In the genomic region with DNA sequence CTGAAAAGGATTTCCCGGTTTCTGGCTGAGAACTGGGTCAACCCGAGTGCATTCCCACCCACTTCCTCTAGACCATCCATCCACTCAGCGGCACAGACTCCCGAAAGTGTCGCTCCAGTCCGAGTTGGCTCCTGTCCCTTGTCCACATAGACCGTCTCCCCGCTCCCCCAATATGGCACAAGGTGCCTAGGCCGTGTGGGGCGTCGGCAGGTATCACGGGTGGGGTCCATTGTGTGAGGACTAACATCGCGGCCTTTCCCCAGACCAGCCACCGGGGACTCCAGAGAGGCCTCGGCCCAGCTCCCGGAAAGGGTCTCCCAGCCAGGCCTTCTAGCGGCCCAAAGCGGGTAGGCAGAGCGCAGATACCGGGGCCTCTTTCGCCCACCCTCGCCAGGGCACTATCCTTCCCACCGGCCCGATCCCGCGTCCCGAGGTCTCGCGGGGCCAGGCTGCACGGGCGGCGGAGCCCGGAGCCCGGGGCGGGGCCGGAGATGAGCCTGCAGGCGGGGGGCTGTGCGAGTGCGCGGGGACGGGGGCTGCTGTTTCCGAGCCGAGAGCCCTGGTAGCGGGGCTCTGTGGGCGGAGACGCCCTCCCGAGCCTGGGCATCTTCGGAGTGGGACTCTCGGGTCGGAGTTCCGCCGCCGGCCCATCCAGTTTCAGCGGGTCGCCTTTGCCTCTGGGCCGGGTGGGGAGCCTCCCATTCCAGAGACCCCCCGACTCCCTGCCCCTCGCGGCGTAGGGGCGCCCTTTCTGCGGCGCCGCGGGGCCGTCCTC, we compare ENCODE assay signal across 8 cellular contexts. TPM values are rescaled to one million over a fixed set of nuclear protein-coding genes. Genes with fewer than 3 reads are reported as not detected.
A peak's percentile ranks its signal among the peaks of the same experiment; 100 is the strongest.
DNase-seq lines count a peak whose midpoint lies in the region; ATAC-seq and TF ChIP-seq lines count a peak whose summit lies in the region.

No MANE protein-coding gene starts in this region.

- H3K27ac Mint-ChIP-seq in IgD-negative memory B cell, result no peak overlapping the region
- H3K27ac Mint-ChIP-seq in activated naive CD8-positive, alpha-beta T cell treated with anti-CD3 and anti-CD28 coated beads, Interleukin-2, amount 10 ng/mL, durations not matched to agents 7 days and 5 days, result peak overlapping the region; percentile 84

- peak; percentile 69 for TF ChIP-seq POLR2A in GM18505 (IDR thresholded peaks at IDR 0.05; ENCODE audit: borderline replicate concordance, extremely low read depth, insufficient read depth, insufficient read length)

- H3K27ac ChIP-seq in RWPE1, result peak overlapping the region; percentile 75
- peak overlapping the region; percentile 87 for H3K27ac ChIP-seq in osteoblast (ENCODE audit: low read depth, low read length)

- peak overlapping the region; percentile 98 for H3K4me2 ChIP-seq in osteoblast (ENCODE audit: insufficient read depth, low read length)

- no peaks in the 10 kb centered on the region for H3K36me3 ChIP-seq in osteoblast (ENCODE audit: insufficient read depth, low read length)

- POLR2A ChIA-PET in RWPE1 (lab: Yijun Ruan, JAX; ENCODE audit: low non-redundant PET), result no interaction called here
- POLR2A ChIA-PET in activated naive CD8-positive, alpha-beta T cell treated with anti-CD3 and anti-CD28 coated beads, Interleukin-2, amount 10 ng/mL, durations not matched to agents 7 days and 5 days (lab: Charles Lee), result interaction anchor here (0.6 to 0.9 kb wide), 2 partner anchors 23 to 638 kb away, joined by 3 to 4 read pairs; no protein-coding TSS in a partner anchor

- TF ChIP-seq CTCF in RWPE1 (conservative IDR thresholded peaks at IDR 0.05; ENCODE audit: low read depth) (peak; percentile 23; the same call in 1 of the 2 replicates), osteoblast (IDR thresholded peaks at IDR 0.05; ENCODE audit: extremely low read depth, low read depth, low read length) (no peak)

- peak overlapping the region; percentile 90 for H3K4me3 ChIP-seq in osteoblast (ENCODE audit: insufficient read depth, low read length)

- DNase-seq in A172 (ENCODE audit: low spot score) (peak; percentile 57), RWPE1 (ENCODE audit: low spot score) (peak; percentile 80), glomerular visceral epithelial cell (ENCODE audit: extremely low spot score) (peak; percentile 44), osteoblast (ENCODE audit: insufficient read length, low spot score, missing footprints) (peak; percentile 98)
- DNase-seq in activated naive CD8-positive, alpha-beta T cell treated with anti-CD3 and anti-CD28 coated beads, Interleukin-2, amount 10 ng/mL, durations not matched to agents 7 days and 5 days, result peak; percentile 83

- H3K4me3 Mint-ChIP-seq in IgD-negative memory B cell, result peak overlapping the region; percentile 63 to 91 (median 86)
- peak overlapping the region; percentile 88 for H3K4me3 Mint-ChIP-seq in activated naive CD8-positive, alpha-beta T cell treated with anti-CD3 and anti-CD28 coated beads, Interleukin-2, amount 10 ng/mL, durations not matched to agents 7 days and 5 days

- ATAC-seq in GM18505 (IDR thresholded peaks at IDR 0.05; ENCODE audit: unreplicated experiment) (peak; percentile 55), GM21528 (IDR thresholded peaks at IDR 0.05; ENCODE audit: low FRiP score, unreplicated experiment) (no peak)
- peak; percentile 97 for ATAC-seq in activated naive CD8-positive, alpha-beta T cell treated with anti-CD3 and anti-CD28 coated beads, Interleukin-2, amount 10 ng/mL, durations not matched to agents 7 days and 5 days (ENCODE audit: low read depth)

- H3K9me3 Mint-ChIP-seq in IgD-negative memory B cell, result no peaks in the 10 kb centered on the region
- H3K9me3 Mint-ChIP-seq in activated naive CD8-positive, alpha-beta T cell treated with anti-CD3 and anti-CD28 coated beads, Interleukin-2, amount 10 ng/mL, durations not matched to agents 7 days and 5 days, result no peaks in the 10 kb centered on the region

- peaks cover 15% of the 10 kb centered on the region for H3K4me1 ChIP-seq in osteoblast (ENCODE audit: insufficient read depth, low read length)

- peak overlapping the region; percentile 94 for H2AFZ ChIP-seq in osteoblast (ENCODE audit: low read length)

- no peaks in the 10 kb centered on the region for H3K27me3 ChIP-seq in osteoblast (ENCODE audit: insufficient read depth, low read length)

- no peaks in the 10 kb centered on the region for H3K9me3 ChIP-seq in osteoblast (ENCODE audit: low read depth, low read length)

- H4K20me1 ChIP-seq in osteoblast (ENCODE audit: insufficient read depth, low read length), result no peaks in the 10 kb centered on the region

- CTCF ChIA-PET in RWPE1 (lab: Yijun Ruan, JAX), result interaction anchor here (0.5 to 0.9 kb wide), 2 partner anchors 341 to 948 kb away, joined by 3 read pairs; no protein-coding TSS in a partner anchor

- no peaks in the 10 kb centered on the region for H3K79me2 ChIP-seq in osteoblast (ENCODE audit: insufficient read depth, low read length)

- peaks cover 0 to 7% (median 6%) of the 10 kb centered on the region in 3 donors for H3K4me1 Mint-ChIP-seq in IgD-negative memory B cell
- peaks cover 22% of the 10 kb centered on the region for H3K4me1 Mint-ChIP-seq in activated naive CD8-positive, alpha-beta T cell treated with anti-CD3 and anti-CD28 coated beads, Interleukin-2, amount 10 ng/mL, durations not matched to agents 7 days and 5 days

- no peaks in the 10 kb centered on the region for H3K36me3 Mint-ChIP-seq in IgD-negative memory B cell
- no peaks in the 10 kb centered on the region for H3K36me3 Mint-ChIP-seq in activated naive CD8-positive, alpha-beta T cell treated with anti-CD3 and anti-CD28 coated beads, Interleukin-2, amount 10 ng/mL, durations not matched to agents 7 days and 5 days

- H3K27me3 Mint-ChIP-seq in IgD-negative memory B cell, result peaks cover 2% of the 10 kb centered on the region
- H3K27me3 Mint-ChIP-seq in activated naive CD8-positive, alpha-beta T cell treated with anti-CD3 and anti-CD28 coated beads, Interleukin-2, amount 10 ng/mL, durations not matched to agents 7 days and 5 days, result peaks cover 2% of the 10 kb centered on the region

RNA-seq across cellular contexts. Expression of a gene that starts 21.1 kb away (rescaled TPM):
- total RNA-seq in A172 (2014; rRNA removed; shearing (Covaris generic)), result 387 and 394 TPM in 2 replicates
- polyA plus RNA-seq in IgD-negative memory B cell, result 1.8 TPM
- total RNA-seq in activated naive CD8-positive, alpha-beta T cell treated with anti-CD3 and anti-CD28 coated beads, Interleukin-2, amount 10 ng/mL, durations not matched to agents 7 days and 5 days, result 10 to 100 TPM; 15.7 to 17.8 TPM
- 1,145 and 1,318 TPM in 2 replicates for total RNA-seq in osteoblast

RNA-seq across cellular contexts. Expression of a gene that starts 57.4 kb away (rescaled TPM):
- total RNA-seq in A172 (2014; rRNA removed; shearing (Covaris generic)), result 33.7 and 49.4 TPM in 2 replicates
- polyA plus RNA-seq in IgD-negative memory B cell, result 27.8 TPM
- 10 to 100 TPM; 35.7 to 38.4 TPM for total RNA-seq in activated naive CD8-positive, alpha-beta T cell treated with anti-CD3 and anti-CD28 coated beads, Interleukin-2, amount 10 ng/mL, durations not matched to agents 7 days and 5 days
- 13.4 and 14.1 TPM in 2 replicates for total RNA-seq in osteoblast

Comparison
In these comparisons a context has a peak if more than half of its experiments do, and no peak if none do; other contexts are left out.
1. DNase-seq: peak in every context shown above with its lines; median percentile 98 in osteoblast; 83 in activated naive CD8-positive, alpha-beta T cell treated with anti-CD3 and anti-CD28 coated beads, Interleukin-2, amount 10 ng/mL, durations not matched to agents 7 days and 5 days; 80 in RWPE1; 57 in A172; 44 in glomerular visceral epithelial cell.
2. RNA of a gene that starts 21.1 kb away (total RNA-seq): 1,145 to 1,318 TPM in osteoblast and 387 to 394 TPM in A172; 15.7 to 17.8 TPM in activated naive CD8-positive, alpha-beta T cell treated with anti-CD3 and anti-CD28 coated beads, Interleukin-2, amount 10 ng/mL, durations not matched to agents 7 days and 5 days; every median in the first group is over 10 times any median in the second.